17 cellular contexts compared by ENCODE assay signal in the genomic region with DNA sequence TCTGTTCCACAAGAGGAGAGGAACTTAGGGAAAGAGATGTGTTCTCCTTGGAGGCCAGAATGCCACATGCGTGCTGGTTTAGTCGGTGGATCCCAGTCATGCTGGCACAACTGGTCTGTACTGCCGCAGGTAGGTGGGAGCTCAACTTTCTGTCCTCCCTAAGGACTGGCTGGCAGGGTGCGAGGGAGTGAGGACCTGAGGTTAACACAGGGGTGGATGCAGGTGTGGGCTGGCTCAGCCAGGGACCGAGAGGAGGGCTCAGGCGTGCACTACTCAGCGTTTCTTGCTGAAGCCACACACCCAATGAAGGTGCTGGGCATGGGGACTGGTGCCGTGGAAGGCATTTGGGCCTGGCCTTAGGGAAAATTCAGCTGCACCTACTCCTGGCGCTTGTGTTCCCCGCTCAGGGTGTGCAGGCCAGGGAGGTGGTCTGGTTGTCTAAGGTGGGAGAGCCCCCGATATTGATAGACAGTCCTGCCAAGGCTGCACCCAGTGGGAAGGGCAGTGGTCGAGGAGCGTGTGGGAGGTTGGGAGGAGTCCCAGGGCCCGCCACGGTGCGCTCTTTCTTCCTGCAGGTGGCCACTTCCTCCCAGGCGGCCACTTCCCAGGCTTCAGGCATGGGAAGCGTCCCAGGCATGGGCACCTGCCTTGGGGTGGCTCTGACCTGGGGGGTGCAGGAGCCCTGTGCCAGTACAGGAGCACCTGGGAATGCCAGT.
DNase-seq lines count a peak whose midpoint lies in the region; ATAC-seq, FAIRE-seq and TF ChIP-seq lines count a peak whose summit lies in the region.
"Had no signal": no experiment of that assay in that cellular context is flagged by ENCODE, and none has a peak within 500 bp of the region (broad histone marks: within the 10 kb centered on the region; RNA-seq: fewer than 3 reads in every experiment).

No MANE protein-coding gene starts in this region.

- H3K4me3 ChIP-seq in right lobe of liver, result no peak overlapping the region
- no peak overlapping the region for H3K4me3 ChIP-seq in HepG2 (replicated peaks in 1 of 3; ENCODE audit: insufficient read depth in 1 of 3, low read depth in 2 of 3, low read length in 3 of 3)
- no peak overlapping the region for H3K4me3 ChIP-seq in uterus
- H3K4me3 ChIP-seq: esophagus squamous epithelium, GM23248 had no signal

- BruUV-seq in HepG2 (replicated peaks; lab: Mats Ljungman, UMichigan), result no TSS peak

- no peaks in the 10 kb centered on the region for H4K20me1 ChIP-seq in HepG2 (ENCODE audit: insufficient read depth, low read length)

- H3K9me3 Mint-ChIP-seq in nephron progenitor cell, result no peaks in the 10 kb centered on the region

- peak overlapping the region; percentile 3 for H3K27ac Mint-ChIP-seq in nephron progenitor cell

- peaks cover 41% of the 10 kb centered on the region for H3K4me1 Mint-ChIP-seq in nephron progenitor cell

- H3K27ac ChIP-seq in right lobe of liver (no peak overlapping the region), HepG2 (ENCODE audit: extremely low read length, insufficient read depth, low read length) (no peak overlapping the region), uterus (no peak overlapping the region)
- H3K27ac ChIP-seq: esophagus squamous epithelium, GM23248, parathyroid adenoma had no signal

- POLR2A ChIA-PET in HepG2 (lab: Yijun Ruan, JAX), result no interaction called here

- peaks cover 18% of the 10 kb centered on the region for H3K27me3 Mint-ChIP-seq in nephron progenitor cell (ENCODE audit: low read depth, poor library complexity)

- DNase-seq in right lobe of liver, result peak in 2 of 3 donors; percentile 36 to 40
- DNase-seq in HepG2 (ENCODE audit: low spot score), result no peak
- peak; percentile 53 for DNase-seq in activated CD8-positive, alpha-beta memory T cell treated with anti-CD3 and anti-CD28 coated beads, Interleukin-2, amount 50 U/mL, for 48 hours
- DNase-seq in nephron progenitor cell, result no peak
- peak; percentile 9 to 11 for DNase-seq in uterus
- no peak for DNase-seq in activated CD4-positive, alpha-beta T cell treated with anti-CD3 and anti-CD28 coated beads, Interleukin-2, amount 50 U/mL, for 4 hours
- DNase-seq in globus pallidus (ENCODE audit: low spot score), result no peak
- DNase-seq: AML-193, amniotic stem cell, DMS53, esophagus squamous epithelium, NCI-H2029, T-helper 9 cell had no signal

- CTCF ChIA-PET in HepG2 (lab: Yijun Ruan, JAX; ENCODE audit: low intra/inter-chr PET ratio, low total read pairs), result no interaction called here

- no peaks in the 10 kb centered on the region for H3K79me2 ChIP-seq in HepG2 (ENCODE audit: insufficient read depth, low read length)
- H3K79me2 ChIP-seq: parathyroid adenoma had no signal

- no peak overlapping the region for H3K4me3 Mint-ChIP-seq in nephron progenitor cell

- no peak for TF ChIP-seq CTCF in right lobe of liver (IDR thresholded peaks at IDR 0.05)
- no peak for TF ChIP-seq CTCF in HepG2 (CRISPR knock-in tag; IDR thresholded peaks at IDR 0.05)
- TF ChIP-seq CTCF in nephron progenitor cell (IDR thresholded peaks at IDR 0.05), result no peak
- no peak for TF ChIP-seq CTCF in uterus (IDR thresholded peaks at IDR 0.05)

- no peak overlapping the region for H3K9ac ChIP-seq in HepG2 (ENCODE audit: insufficient read depth, low read depth, low read length)
- H3K9ac ChIP-seq: GM23248, parathyroid adenoma had no signal

- H3K4me2 ChIP-seq in HepG2 (ENCODE audit: low read depth, low read length), result no peak overlapping the region

- H2AFZ ChIP-seq in HepG2 (ENCODE audit: low read length), result no peak overlapping the region
- H2AFZ ChIP-seq: GM23248, parathyroid adenoma had no signal

- 60% methylated on average over 4 of the region's 18 CpGs for WGBS in right lobe of liver (ENCODE audit: insufficient coverage, low coverage, low lambda C conversion rate, missing lambda C conversion rate)
- 92% methylated on average over 4 of the region's 18 CpGs for WGBS in HepG2 (ENCODE audit: low lambda C conversion rate)

- no peak for FAIRE-seq in HepG2 (lab: Jason Lieb, UNC)
- FAIRE-seq: colon had no signal

- ATAC-seq in right lobe of liver, result no peak
- ATAC-seq in HepG2, result no peak
- ATAC-seq in GM18511 (IDR thresholded peaks at IDR 0.05; ENCODE audit: unreplicated experiment), result no peak

- no peak for TF ChIP-seq RAD21 in HepG2 (CRISPR knock-in tag; IDR thresholded peaks at IDR 0.05)

- H3K36me3 Mint-ChIP-seq in nephron progenitor cell (ENCODE audit: low read depth), result no peaks in the 10 kb centered on the region

- in situ Hi-C loops in HepG2 (cut with HindIII; ENCODE audit: extremely low pct_ligation_motif_present, low pct_unique_long_range_greater_than_20kb), result no loop called here

- TF ChIP-seq POLR2A in right lobe of liver (IDR thresholded peaks at IDR 0.05) (no peak), HepG2 (IDR thresholded peaks at IDR 0.05; ENCODE audit: insufficient read depth in 1 of 2, low read depth in 2 of 2, low read length in 2 of 2) (no peak), uterus (IDR thresholded peaks at IDR 0.05) (no peak)

- H3K4me1 ChIP-seq in right lobe of liver (no peaks in the 10 kb centered on the region), HepG2 (ENCODE audit: insufficient read depth, low read length) (peaks cover 8% of the 10 kb centered on the region; the same call in 1 of the 2 replicates), uterus (no peaks in the 10 kb centered on the region)
- H3K4me1 ChIP-seq: parathyroid adenoma had no signal

- intact Hi-C loops in right lobe of liver (cut with DNase I), result no loop called here
- intact Hi-C loops in HepG2 (cut with micrococcal nuclease; ENCODE audit: unreplicated experiment), result no loop called here
- intact Hi-C loops in uterus (cut with DNase I; ENCODE audit: low total_unique reads), result no loop called here

- TF ChIP-seq EP300 in HepG2 (IDR thresholded peaks at IDR 0.05; ENCODE audit: low read depth in 2 of 2, low read length in 2 of 2) (no peak), HepG2 (CRISPR knock-in tag; IDR thresholded peaks at IDR 0.05; ENCODE audit: borderline replicate concordance) (no peak)

- no peaks in the 10 kb centered on the region for H3K36me3 ChIP-seq in right lobe of liver
- no peaks in the 10 kb centered on the region for H3K36me3 ChIP-seq in HepG2 (replicated peaks in 1 of 2; ENCODE audit: control insufficient read depth in 1 of 2, insufficient read depth in 2 of 2, low read length in 2 of 2)
- no peaks in the 10 kb centered on the region for H3K36me3 ChIP-seq in uterus
- H3K36me3 ChIP-seq: esophagus squamous epithelium had no signal

- H3K27me3 ChIP-seq in right lobe of liver, result no peaks in the 10 kb centered on the region
- H3K27me3 ChIP-seq in HepG2 (ENCODE audit: control insufficient read depth in 1 of 2, insufficient read depth in 2 of 2, low read length in 2 of 2), result no peaks in the 10 kb centered on the region
- H3K27me3 ChIP-seq in uterus, result no peaks in the 10 kb centered on the region

- H3K9me3 ChIP-seq in right lobe of liver (no peaks in the 10 kb centered on the region), HepG2 (ENCODE audit: low read length) (no peaks in the 10 kb centered on the region), uterus (no peaks in the 10 kb centered on the region)
- H3K9me3 ChIP-seq: esophagus squamous epithelium had no signal

TF ChIP-seq in HepG2, 621 proteins besides CTCF, POLR2A, EP300 and RAD21 (continues in another document):
- TF ChIP-seq, protein P1, sequence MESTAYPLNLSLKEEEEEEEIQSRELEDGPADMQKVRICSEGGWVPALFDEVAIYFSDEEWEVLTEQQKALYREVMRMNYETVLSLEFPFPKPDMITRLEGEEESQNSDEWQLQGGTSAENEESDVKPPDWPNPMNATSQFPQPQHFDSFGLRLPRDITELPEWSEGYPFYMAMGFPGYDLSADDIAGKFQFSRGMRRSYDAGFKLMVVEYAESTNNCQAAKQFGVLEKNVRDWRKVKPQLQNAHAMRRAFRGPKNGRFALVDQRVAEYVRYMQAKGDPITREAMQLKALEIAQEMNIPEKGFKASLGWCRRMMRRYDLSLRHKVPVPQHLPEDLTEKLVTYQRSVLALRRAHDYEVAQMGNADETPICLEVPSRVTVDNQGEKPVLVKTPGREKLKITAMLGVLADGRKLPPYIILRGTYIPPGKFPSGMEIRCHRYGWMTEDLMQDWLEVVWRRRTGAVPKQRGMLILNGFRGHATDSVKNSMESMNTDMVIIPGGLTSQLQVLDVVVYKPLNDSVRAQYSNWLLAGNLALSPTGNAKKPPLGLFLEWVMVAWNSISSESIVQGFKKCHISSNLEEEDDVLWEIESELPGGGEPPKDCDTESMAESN (CRISPR knock-in tag; conservative IDR thresholded peaks at IDR 0.05), result no peak
- no peak for TF ChIP-seq U2AF1 (optimal IDR thresholded peaks at IDR 0.05; ENCODE audit: low read depth, low read length)
- TF ChIP-seq PHB2 (IDR thresholded peaks at IDR 0.05; ENCODE audit: partially characterized antibody), result no peak
- no peak for TF ChIP-seq TRIM22 (IDR thresholded peaks at IDR 0.05)
- no peak for TF ChIP-seq ZMAT3 (CRISPR knock-in tag; conservative IDR thresholded peaks at IDR 0.05)
- TF ChIP-seq HNRNPK (IDR thresholded peaks at IDR 0.05; ENCODE audit: low read depth, low read length, poor library complexity, severe bottlenecking), result no peak
- TF ChIP-seq KDM2A (CRISPR knock-in tag; IDR thresholded peaks at IDR 0.05; ENCODE audit: borderline replicate concordance, low read depth), result no peak
- TF ChIP-seq TRIM24 (CRISPR knock-in tag; IDR thresholded peaks at IDR 0.05), result no peak
- TF ChIP-seq NR2C2 (CRISPR knock-in tag; IDR thresholded peaks at IDR 0.05; ENCODE audit: borderline replicate concordance), result no peak
- TF ChIP-seq, protein P2, sequence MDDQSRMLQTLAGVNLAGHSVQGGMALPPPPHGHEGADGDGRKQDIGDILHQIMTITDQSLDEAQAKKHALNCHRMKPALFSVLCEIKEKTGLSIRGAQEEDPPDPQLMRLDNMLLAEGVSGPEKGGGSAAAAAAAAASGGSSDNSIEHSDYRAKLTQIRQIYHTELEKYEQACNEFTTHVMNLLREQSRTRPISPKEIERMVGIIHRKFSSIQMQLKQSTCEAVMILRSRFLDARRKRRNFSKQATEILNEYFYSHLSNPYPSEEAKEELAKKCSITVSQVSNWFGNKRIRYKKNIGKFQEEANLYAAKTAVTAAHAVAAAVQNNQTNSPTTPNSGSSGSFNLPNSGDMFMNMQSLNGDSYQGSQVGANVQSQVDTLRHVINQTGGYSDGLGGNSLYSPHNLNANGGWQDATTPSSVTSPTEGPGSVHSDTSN (CRISPR knock-in tag; IDR thresholded peaks at IDR 0.05; ENCODE audit: borderline replicate concordance), result no peak
- no peak for TF ChIP-seq MAF1 (CRISPR knock-in tag; IDR thresholded peaks at IDR 0.05; ENCODE audit: borderline replicate concordance)

Comparison
In these comparisons a context has a peak if more than half of its experiments do, and no peak if none do; other contexts are left out.
1. DNase-seq: peak in right lobe of liver (2 of 3), activated CD8-positive, alpha-beta memory T cell treated with anti-CD3 and anti-CD28 coated beads, Interleukin-2, amount 50 U/mL, for 48 hours (single experiment) and uterus (2 of 2); none in HepG2 (single experiment), nephron progenitor cell (single experiment), activated CD4-positive, alpha-beta T cell treated with anti-CD3 and anti-CD28 coated beads, Interleukin-2, amount 50 U/mL, for 4 hours (0 of 2) and globus pallidus (single experiment).